ENCODE assay signal across 28 cellular contexts in the genomic region with DNA sequence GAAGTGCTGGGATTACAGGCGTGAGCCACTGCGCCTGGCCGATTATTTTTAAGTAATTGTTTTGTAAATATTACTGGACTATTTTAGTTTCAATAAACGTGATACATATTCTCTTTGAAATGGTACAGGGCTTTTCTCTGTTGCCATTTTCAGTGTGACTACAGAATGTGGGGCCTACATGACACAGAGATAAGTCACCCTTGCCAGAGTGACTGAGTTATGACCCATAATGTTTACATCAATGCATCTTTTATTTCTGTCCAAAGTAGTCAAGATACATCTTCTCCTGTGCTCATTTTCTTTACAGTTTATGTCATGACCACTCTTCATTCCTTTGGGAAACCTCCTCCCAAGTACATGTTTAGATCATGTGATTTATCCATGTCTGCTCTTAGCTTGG.
"Had no signal": no experiment of that assay in that cellular context is flagged by ENCODE, and none has a peak within 500 bp of the region (broad histone marks: within the 10 kb centered on the region; RNA-seq: fewer than 3 reads in every experiment).

No MANE protein-coding gene starts in this region.

- ATAC-seq: effector memory CD8-positive, alpha-beta T cell; heart right ventricle; left colon; left ventricle myocardium superior; lower lobe of right lung; natural killer cell; right lobe of liver; stimulated activated effector memory CD8-positive, alpha-beta T cell treated with anti-CD3 and anti-CD28 coated beads, Interleukin-12 subunit alpha, Interleukin-12 subunit beta, amount 100 ng/mL, for 72 hours had no signal

- H3K79me2 ChIP-seq: parathyroid adenoma had no signal

- FAIRE-seq: endometrium, small intestine had no signal

- H3K27me3 ChIP-seq: esophagus squamous epithelium, heart right ventricle, neutrophil, right lobe of liver, stomach, thyroid gland, vagina had no signal

- H3K9me3 ChIP-seq: esophagus squamous epithelium, lower lobe of right lung, neutrophil, right lobe of liver, stomach, thyroid gland, vagina had no signal

- DNase-seq: cortex of kidney; effector memory CD8-positive, alpha-beta T cell; erythroblast; esophagus squamous epithelium; foreskin melanocyte; glutamatergic neuron; heart right ventricle; immature natural killer cell; islet precursor cell; kidney glomerular epithelial cell; left colon; left ventricle myocardium superior; lower lobe of right lung; natural killer cell; right lobe of liver; small intestine; stimulated activated CD4-positive, alpha-beta T cell treated with anti-CD3 and anti-CD28 coated beads, Interleukin-12 subunit alpha, Interleukin-12 subunit beta, amount 100 ng/mL, for 4 hours; stimulated activated CD4-positive, alpha-beta T cell treated with anti-CD3 and anti-CD28 coated beads, Interleukin-1b, Interleukin-23, amount 100 ng/mL, for 48 hours; stimulated activated CD4-positive, alpha-beta T cell treated with anti-CD3 and anti-CD28 coated beads, Interleukin-4, amount 100 ng/mL, for 24 hours; stimulated activated naive CD4-positive, alpha-beta T cell treated with Interleukin-2 at 50 U/mL for 16 hours; stomach; thyroid gland; trophoblast cell had no signal

- H3K4me3 ChIP-seq: esophagus squamous epithelium, heart right ventricle, lower lobe of right lung, right lobe of liver, stomach, thyroid gland, vagina had no signal

- H2AFZ ChIP-seq: parathyroid adenoma had no signal

- H3K9ac ChIP-seq: parathyroid adenoma had no signal

- H3K4me1 ChIP-seq: esophagus squamous epithelium, heart right ventricle, lower lobe of right lung, parathyroid adenoma, right lobe of liver, stomach, thyroid gland, vagina had no signal

- H3K27ac ChIP-seq: esophagus squamous epithelium, heart right ventricle, lower lobe of right lung, neutrophil, parathyroid adenoma, right lobe of liver, stomach, thyroid gland, vagina had no signal

- H3K36me3 ChIP-seq: esophagus squamous epithelium, heart right ventricle, lower lobe of right lung, neutrophil, right lobe of liver, stomach, thyroid gland, vagina had no signal
